Comparison of ENCODE assay signal across 1 cellular context in the genomic region with DNA sequence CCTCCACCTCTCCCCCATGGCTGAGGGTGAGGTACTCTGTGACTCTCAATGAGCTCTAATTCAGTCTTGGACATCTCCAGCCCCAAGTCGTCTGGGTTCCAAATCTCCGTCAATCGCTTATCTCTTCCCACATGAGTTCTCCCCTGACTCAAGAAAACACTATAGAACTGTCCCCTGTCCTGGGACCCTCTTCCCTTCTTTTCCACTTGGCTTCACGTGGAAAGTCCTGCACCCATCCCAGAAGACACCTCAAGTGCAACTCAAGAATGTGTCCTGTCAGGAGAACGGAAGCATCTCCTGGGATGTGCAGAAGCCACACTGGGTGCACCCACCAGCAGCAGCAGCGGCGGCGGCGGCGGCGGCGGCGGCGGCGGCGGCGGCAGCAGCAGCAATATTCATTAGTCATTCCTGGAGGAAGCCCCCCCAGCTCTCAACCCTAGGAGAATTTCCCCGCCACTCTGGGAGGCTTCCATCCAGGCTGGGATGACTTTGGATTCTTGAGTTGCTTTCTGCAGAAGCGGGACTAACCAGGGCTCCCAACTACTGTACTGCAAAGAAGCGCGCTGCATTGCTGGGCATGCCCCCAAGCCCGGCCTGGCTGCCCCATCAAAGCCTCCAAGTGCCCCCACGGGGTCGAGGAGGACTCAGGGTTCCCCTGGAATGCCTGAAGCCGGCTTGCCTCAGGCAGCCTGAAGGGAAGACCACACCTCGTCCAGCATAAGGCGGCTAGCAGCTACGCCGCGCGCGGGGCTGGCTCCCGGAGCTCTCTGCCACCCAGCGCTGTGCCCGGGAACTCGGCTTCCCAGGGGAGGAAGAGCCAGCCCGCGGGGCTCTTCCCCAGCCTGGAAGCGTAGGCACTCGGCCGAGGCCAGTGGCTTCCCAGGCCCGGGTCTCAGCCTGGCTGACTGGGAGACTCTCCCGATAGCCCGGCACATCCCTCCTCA.
A peak's percentile ranks its signal among the peaks of the same experiment; 100 is the strongest.
TF ChIP-seq lines count a peak whose summit lies in the region.

No MANE protein-coding gene starts in this region.

TF ChIP-seq in HEK293, 187 proteins besides CTCF, POLR2A, EP300 and RAD21 (continued from another document):
- TF ChIP-seq ZNF335 (tag by site-specific recombination; conservative IDR thresholded peaks at IDR 0.05) (peak; percentile 99), ZNF404 (tag by site-specific recombination; IDR thresholded peaks at IDR 0.05) (no peak), ZBTB20 (tag by site-specific recombination; IDR thresholded peaks at IDR 0.05) (peak; percentile 96), ZNF843 (tag by site-specific recombination; IDR thresholded peaks at IDR 0.05) (no peak), KLF10 (tag by site-specific recombination; IDR thresholded peaks at IDR 0.05) (no peak), ZNF341 (tag by site-specific recombination; IDR thresholded peaks at IDR 0.05; ENCODE audit: low read depth) (peak; percentile 86), GLIS1 (tag by site-specific recombination; IDR thresholded peaks at IDR 0.05) (no peak; the same call in 1 of the 2 replicates), ZNF146 (tag by site-specific recombination; IDR thresholded peaks at IDR 0.05) (0 out of 2 replicates have a peak, but pooled peaks have one; percentile 4)
- TF ChIP-seq, protein P1, sequence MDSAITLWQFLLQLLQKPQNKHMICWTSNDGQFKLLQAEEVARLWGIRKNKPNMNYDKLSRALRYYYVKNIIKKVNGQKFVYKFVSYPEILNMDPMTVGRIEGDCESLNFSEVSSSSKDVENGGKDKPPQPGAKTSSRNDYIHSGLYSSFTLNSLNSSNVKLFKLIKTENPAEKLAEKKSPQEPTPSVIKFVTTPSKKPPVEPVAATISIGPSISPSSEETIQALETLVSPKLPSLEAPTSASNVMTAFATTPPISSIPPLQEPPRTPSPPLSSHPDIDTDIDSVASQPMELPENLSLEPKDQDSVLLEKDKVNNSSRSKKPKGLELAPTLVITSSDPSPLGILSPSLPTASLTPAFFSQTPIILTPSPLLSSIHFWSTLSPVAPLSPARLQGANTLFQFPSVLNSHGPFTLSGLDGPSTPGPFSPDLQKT (IDR thresholded peaks at IDR 0.05; ENCODE audit: borderline replicate concordance, low read depth, low read length), result no peak
